11 cellular contexts compared by ENCODE assay signal in the genomic region with DNA sequence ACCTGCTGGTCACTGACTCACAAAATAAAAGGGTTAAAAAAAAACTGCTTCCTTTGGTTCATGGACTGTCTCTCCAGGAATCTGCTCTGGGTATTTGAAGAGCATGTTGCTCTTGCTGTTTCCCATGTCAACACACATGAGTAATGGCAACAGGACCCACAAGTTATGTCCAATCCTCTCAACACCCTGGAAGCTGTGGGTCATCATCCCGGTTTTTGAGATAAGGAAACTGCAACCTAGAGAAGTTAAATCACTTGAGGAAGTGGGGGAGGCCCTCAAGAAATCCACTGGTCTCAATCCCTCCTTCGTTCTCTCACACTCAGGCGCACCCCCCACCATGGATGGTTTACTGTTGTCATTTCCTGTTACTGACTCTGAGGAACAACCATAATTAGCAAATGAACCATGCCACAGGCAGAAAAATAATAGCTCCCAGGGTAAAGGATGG. TPM values are rescaled to one million over a fixed set of nuclear protein-coding genes. Genes with fewer than 3 reads are reported as not detected.
DNase-seq lines count a peak whose midpoint lies in the region; ATAC-seq and TF ChIP-seq lines count a peak whose summit lies in the region.
"Had no signal": no experiment of that assay in that cellular context is flagged by ENCODE, and none has a peak within 500 bp of the region (broad histone marks: within the 10 kb centered on the region; RNA-seq: fewer than 3 reads in every experiment).

No MANE protein-coding gene starts in this region.

- TF ChIP-seq CTCF in astrocyte of the cerebellum (IDR thresholded peaks at IDR 0.05; ENCODE audit: low read depth, low read length, missing control alignments) (no peak), glutamatergic neuron (IDR thresholded peaks at IDR 0.05; ENCODE audit: partially characterized antibody, unreplicated experiment) (no peak)

- H3K4me1 Mint-ChIP-seq in naive thymus-derived CD8-positive, alpha-beta T cell: peaks cover 0 to 6% (median 0%) of the 10 kb centered on the region in 4 donors
- H3K4me1 Mint-ChIP-seq in stimulated activated memory B cell treated with anti-CD40 and anti-IgM and Interleukin-4, amounts not matched to agents 10 μg/mL and 1 μg/mL and 100 μg/mL, for 72 hours: no peaks in the 10 kb centered on the region
- peaks cover 4% of the 10 kb centered on the region for H3K4me1 Mint-ChIP-seq in glutamatergic neuron (ENCODE audit: low read depth, unreplicated experiment)
- H3K4me1 Mint-ChIP-seq: brain had no signal

- peak overlapping the region in 6 of 10 donors; percentile 17 to 70 (median 51) for H3K27ac Mint-ChIP-seq in naive thymus-derived CD8-positive, alpha-beta T cell
- no peak overlapping the region for H3K27ac Mint-ChIP-seq in stimulated activated memory B cell treated with anti-CD40 and anti-IgM and Interleukin-4, amounts not matched to agents 10 μg/mL and 1 μg/mL and 100 μg/mL, for 72 hours
- H3K27ac Mint-ChIP-seq in glutamatergic neuron (ENCODE audit: unreplicated experiment): no peak overlapping the region

- no peak overlapping the region for H3K4me3 ChIP-seq in astrocyte of the cerebellum (ENCODE audit: low read depth, low read length)
- H3K4me3 ChIP-seq: psoas muscle had no signal

- DNase-seq in SIG-M5 treated with dmso at 0.1 percent for 504 hours (lab: John Stamatoyannopoulos, UW; ENCODE audit: unreplicated experiment) (peak; percentile 34), SIG-M5 (lab: John Stamatoyannopoulos, UW) (no peak), NCI-H226 (peak; percentile 99), astrocyte of the cerebellum (ENCODE audit: low read depth) (peak; percentile 16), glutamatergic neuron (no peak)
- no peak for DNase-seq in naive thymus-derived CD8-positive, alpha-beta T cell
- DNase-seq: 8988T, psoas muscle had no signal

- no peak overlapping the region for H3K4me3 Mint-ChIP-seq in naive thymus-derived CD8-positive, alpha-beta T cell
- no peak overlapping the region for H3K4me3 Mint-ChIP-seq in stimulated activated memory B cell treated with anti-CD40 and anti-IgM and Interleukin-4, amounts not matched to agents 10 μg/mL and 1 μg/mL and 100 μg/mL, for 72 hours
- H3K4me3 Mint-ChIP-seq in glutamatergic neuron (ENCODE audit: unreplicated experiment): no peak overlapping the region
- H3K4me3 Mint-ChIP-seq: brain had no signal

- no peaks in the 10 kb centered on the region for H3K9me3 Mint-ChIP-seq in naive thymus-derived CD8-positive, alpha-beta T cell
- H3K9me3 Mint-ChIP-seq in stimulated activated memory B cell treated with anti-CD40 and anti-IgM and Interleukin-4, amounts not matched to agents 10 μg/mL and 1 μg/mL and 100 μg/mL, for 72 hours: no peaks in the 10 kb centered on the region
- H3K9me3 Mint-ChIP-seq in glutamatergic neuron (ENCODE audit: unreplicated experiment): no peaks in the 10 kb centered on the region
- H3K9me3 Mint-ChIP-seq: brain had no signal

- H3K27me3 Mint-ChIP-seq in naive thymus-derived CD8-positive, alpha-beta T cell: no peaks in the 10 kb centered on the region
- no peaks in the 10 kb centered on the region for H3K27me3 Mint-ChIP-seq in stimulated activated memory B cell treated with anti-CD40 and anti-IgM and Interleukin-4, amounts not matched to agents 10 μg/mL and 1 μg/mL and 100 μg/mL, for 72 hours
- H3K27me3 Mint-ChIP-seq in glutamatergic neuron (ENCODE audit: unreplicated experiment): peaks cover 4% of the 10 kb centered on the region

- no peak for ATAC-seq in naive thymus-derived CD8-positive, alpha-beta T cell
- ATAC-seq in stimulated activated memory B cell treated with anti-CD40 and anti-IgM and Interleukin-4, amounts not matched to agents 10 μg/mL and 1 μg/mL and 100 μg/mL, for 72 hours: no peak
- ATAC-seq in HG02763 (IDR thresholded peaks at IDR 0.05; ENCODE audit: unreplicated experiment): no peak

- peaks cover 0 to 47% (median 11%) of the 10 kb centered on the region in 3 donors for H3K36me3 Mint-ChIP-seq in naive thymus-derived CD8-positive, alpha-beta T cell
- H3K36me3 Mint-ChIP-seq in stimulated activated memory B cell treated with anti-CD40 and anti-IgM and Interleukin-4, amounts not matched to agents 10 μg/mL and 1 μg/mL and 100 μg/mL, for 72 hours: peaks cover 49% of the 10 kb centered on the region
- no peaks in the 10 kb centered on the region for H3K36me3 Mint-ChIP-seq in glutamatergic neuron (ENCODE audit: unreplicated experiment)

- in situ Hi-C loops in astrocyte of the cerebellum (cut with HindIII; ENCODE audit: low sequenced_read_pairs): no loop called here

- POLR2A ChIA-PET in naive thymus-derived CD8-positive, alpha-beta T cell (lab: Charles Lee): no interaction called here

RNA-seq across cellular contexts. Expression of a gene that starts 12.4 kb away (rescaled TPM):
- total RNA-seq in naive thymus-derived CD8-positive, alpha-beta T cell: 1 to 10 TPM in 1 of 2 experiments, under 1 TPM in 1; 0.99 to 2.4 TPM
- 1 to 10 TPM in 2 of 3 donors, under 1 TPM in 1; 0.94 to 2.1 (median 1.6) TPM for polyA plus RNA-seq in naive thymus-derived CD8-positive, alpha-beta T cell
- total RNA-seq in glutamatergic neuron (ENCODE audit: unreplicated experiment): 143 TPM

RNA-seq across cellular contexts. Expression of a gene that starts 54.7 kb away (rescaled TPM):
- total RNA-seq in naive thymus-derived CD8-positive, alpha-beta T cell: 10 to 100 TPM; 60.1 to 67.6 TPM
- polyA plus RNA-seq in naive thymus-derived CD8-positive, alpha-beta T cell: 100 to 1,000 TPM; 216 to 275 (median 268) TPM
- total RNA-seq in glutamatergic neuron (ENCODE audit: unreplicated experiment): 185 TPM

Comparison
In these comparisons a context has a peak if more than half of its experiments do, and no peak if none do; other contexts are left out.
1. DNase-seq: peak in SIG-M5 treated with dmso at 0.1 percent for 504 hours (single experiment), NCI-H226 (single experiment) and astrocyte of the cerebellum (single experiment); none in SIG-M5 (single experiment), naive thymus-derived CD8-positive, alpha-beta T cell (0 of 10) and glutamatergic neuron (single experiment).
2. H3K27ac Mint-ChIP-seq: peak in naive thymus-derived CD8-positive, alpha-beta T cell (6 of 10); none in stimulated activated memory B cell treated with anti-CD40 and anti-IgM and Interleukin-4, amounts not matched to agents 10 μg/mL and 1 μg/mL and 100 μg/mL, for 72 hours (single experiment) and glutamatergic neuron (single experiment).
3. RNA of a gene that starts 12.4 kb away (total RNA-seq): 143 TPM in glutamatergic neuron (single experiment); 0.99 to 2.4 TPM in naive thymus-derived CD8-positive, alpha-beta T cell; every median in the first group is over 10 times any median in the second.